In genomic region chr17:64509179-64509578, GRCh38 we compare ENCODE assay signal across 3 cellular contexts.
TF ChIP-seq lines count a peak whose summit lies in the region.

No MANE protein-coding gene starts in this region.

TF ChIP-seq in IMR-90, 13 proteins besides CTCF, POLR2A, EP300 and RAD21:
- TF ChIP-seq MAFK (IDR thresholded peaks at IDR 0.05; ENCODE audit: low read depth, low read length) (no peak), NFE2L2 (IDR thresholded peaks at IDR 0.05; ENCODE audit: low read depth, low read length) (no peak), RFX5 (IDR thresholded peaks at IDR 0.05; ENCODE audit: low read depth, low read length) (no peak), MXI1 (IDR thresholded peaks at IDR 0.05; ENCODE audit: borderline replicate concordance, low read depth, low read length) (no peak), CHD1 (IDR thresholded peaks at IDR 0.05; ENCODE audit: low read depth, low read length) (no peak), CEBPB (IDR thresholded peaks at IDR 0.05; ENCODE audit: low read depth, low read length) (no peak)
- TF ChIP-seq, protein P1, sequence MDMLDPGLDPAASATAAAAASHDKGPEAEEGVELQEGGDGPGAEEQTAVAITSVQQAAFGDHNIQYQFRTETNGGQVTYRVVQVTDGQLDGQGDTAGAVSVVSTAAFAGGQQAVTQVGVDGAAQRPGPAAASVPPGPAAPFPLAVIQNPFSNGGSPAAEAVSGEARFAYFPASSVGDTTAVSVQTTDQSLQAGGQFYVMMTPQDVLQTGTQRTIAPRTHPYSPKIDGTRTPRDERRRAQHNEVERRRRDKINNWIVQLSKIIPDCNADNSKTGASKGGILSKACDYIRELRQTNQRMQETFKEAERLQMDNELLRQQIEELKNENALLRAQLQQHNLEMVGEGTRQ (IDR thresholded peaks at IDR 0.05; ENCODE audit: low read depth, low read length) = no peak
TF ChIP-seq in IMR-90: peak in this region for 0.

TF ChIP-seq in K562, 482 proteins besides CTCF, POLR2A, EP300 and RAD21:
- TF ChIP-seq CAMTA2 (CRISPR knock-in tag; conservative IDR thresholded peaks at IDR 0.05) (no peak), ZNF133 (CRISPR knock-in tag; IDR thresholded peaks at IDR 0.05) (no peak), ELK1 (CRISPR knock-in tag; IDR thresholded peaks at IDR 0.05) (no peak), NFIC (IDR thresholded peaks at IDR 0.05) (peak; percentile 40; the same call in 1 of the 2 replicates)
TF ChIP-seq in K562: peak in this region for 1.

TF ChIP-seq in neural cell, 6 proteins besides CTCF, POLR2A, EP300 and RAD21:
- TF ChIP-seq MXI1 (conservative IDR thresholded peaks at IDR 0.05; ENCODE audit: poor library complexity, severe bottlenecking) (no peak), EZH2 (IDR thresholded peaks at IDR 0.05; ENCODE audit: borderline replicate concordance, insufficient read depth, low read length, poor library complexity, severe bottlenecking) (no peak), TAF1 (IDR thresholded peaks at IDR 0.05; ENCODE audit: low read depth) (no peak), SMC3 (conservative IDR thresholded peaks at IDR 0.05; ENCODE audit: poor library complexity) (no peak), POLR2AphosphoS5 (IDR thresholded peaks at IDR 0.05) (no peak)
- TF ChIP-seq, protein P2, sequence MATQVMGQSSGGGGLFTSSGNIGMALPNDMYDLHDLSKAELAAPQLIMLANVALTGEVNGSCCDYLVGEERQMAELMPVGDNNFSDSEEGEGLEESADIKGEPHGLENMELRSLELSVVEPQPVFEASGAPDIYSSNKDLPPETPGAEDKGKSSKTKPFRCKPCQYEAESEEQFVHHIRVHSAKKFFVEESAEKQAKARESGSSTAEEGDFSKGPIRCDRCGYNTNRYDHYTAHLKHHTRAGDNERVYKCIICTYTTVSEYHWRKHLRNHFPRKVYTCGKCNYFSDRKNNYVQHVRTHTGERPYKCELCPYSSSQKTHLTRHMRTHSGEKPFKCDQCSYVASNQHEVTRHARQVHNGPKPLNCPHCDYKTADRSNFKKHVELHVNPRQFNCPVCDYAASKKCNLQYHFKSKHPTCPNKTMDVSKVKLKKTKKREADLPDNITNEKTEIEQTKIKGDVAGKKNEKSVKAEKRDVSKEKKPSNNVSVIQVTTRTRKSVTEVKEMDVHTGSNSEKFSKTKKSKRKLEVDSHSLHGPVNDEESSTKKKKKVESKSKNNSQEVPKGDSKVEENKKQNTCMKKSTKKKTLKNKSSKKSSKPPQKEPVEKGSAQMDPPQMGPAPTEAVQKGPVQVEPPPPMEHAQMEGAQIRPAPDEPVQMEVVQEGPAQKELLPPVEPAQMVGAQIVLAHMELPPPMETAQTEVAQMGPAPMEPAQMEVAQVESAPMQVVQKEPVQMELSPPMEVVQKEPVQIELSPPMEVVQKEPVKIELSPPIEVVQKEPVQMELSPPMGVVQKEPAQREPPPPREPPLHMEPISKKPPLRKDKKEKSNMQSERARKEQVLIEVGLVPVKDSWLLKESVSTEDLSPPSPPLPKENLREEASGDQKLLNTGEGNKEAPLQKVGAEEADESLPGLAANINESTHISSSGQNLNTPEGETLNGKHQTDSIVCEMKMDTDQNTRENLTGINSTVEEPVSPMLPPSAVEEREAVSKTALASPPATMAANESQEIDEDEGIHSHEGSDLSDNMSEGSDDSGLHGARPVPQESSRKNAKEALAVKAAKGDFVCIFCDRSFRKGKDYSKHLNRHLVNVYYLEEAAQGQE (IDR thresholded peaks at IDR 0.05; ENCODE audit: borderline replicate concordance) = no peak
